Comparison of ENCODE assay signal across 8 cellular contexts in genomic region chr1:15758953-15759661, GRCh38. TPM values are rescaled to one million over a fixed set of nuclear protein-coding genes. Genes with fewer than 3 reads are reported as not detected.
DNase-seq lines count a peak whose midpoint lies in the region; ATAC-seq and TF ChIP-seq lines count a peak whose summit lies in the region.

No MANE protein-coding gene starts in this region.

- H2BK120ac ChIP-seq in mesenchymal stem cell (ENCODE audit: low read depth, low read length) = peak overlapping the region; percentile 97

- no peak overlapping the region for H3K27ac Mint-ChIP-seq in activated naive CD4-positive, alpha-beta T cell treated with anti-CD3 and anti-CD28 coated beads for 36 hours

- WGBS in ectodermal cell, 2 experiments = 1% methylated on average over 58 of the region's 58 CpGs
- WGBS in mesenchymal stem cell = under 1% methylated on average over 50 of the region's 58 CpGs

- H3K4me2 ChIP-seq in mesenchymal stem cell (ENCODE audit: low read length, poor library complexity, severe bottlenecking) = peak overlapping the region; percentile 84

- peak overlapping the region; percentile 51 to 91 for H3K23ac ChIP-seq in mesenchymal stem cell (ENCODE audit: low read length in 2 of 2)

- DNase-seq in activated naive CD4-positive, alpha-beta T cell treated with anti-CD3 and anti-CD28 coated beads for 36 hours = no peak
- no peak for DNase-seq in activated naive CD4-positive, alpha-beta T cell treated with Interleukin-2 at 50 U/mL for 16 hours
- DNase-seq in mesenchymal stem cell (peak; percentile 38), uterus (no peak), middle frontal gyrus (ENCODE audit: extremely low spot score, low spot score) (no peak), NCI-H2171 treated with DMSO at 0.1 percent for 48 hours (lab: John Stamatoyannopoulos, UW) (no peak)

- H3K27me3 Mint-ChIP-seq in activated naive CD4-positive, alpha-beta T cell treated with anti-CD3 and anti-CD28 coated beads for 36 hours (ENCODE audit: low read depth) = peaks cover 36% of the 10 kb centered on the region

- H3K4me3 ChIP-seq in ectodermal cell (ENCODE audit: insufficient read depth, low read depth, low read length) = peak overlapping the region; percentile 64
- H3K4me3 ChIP-seq in mesenchymal stem cell (ENCODE audit: insufficient read depth in 1 of 2, low read depth in 1 of 2, low read length in 2 of 2) = peak overlapping the region; percentile 79 to 86
- peak overlapping the region; percentile 46 to 88 for H3K4me3 ChIP-seq in uterus

- H4K91ac ChIP-seq in mesenchymal stem cell (ENCODE audit: low read length) = peak overlapping the region; percentile 96

- H3K36me3 ChIP-seq in ectodermal cell (ENCODE audit: control insufficient read depth, insufficient read depth, low read length) (no peaks in the 10 kb centered on the region), mesenchymal stem cell (ENCODE audit: control insufficient read depth in 1 of 2, insufficient read depth in 2 of 2, low read depth in 1 of 2, low read length in 2 of 2) (peaks cover 0 to 5% of the 10 kb centered on the region in 2 experiments), uterus (no peaks in the 10 kb centered on the region)

- peak overlapping the region; percentile 56 to 88 for H3K4ac ChIP-seq in mesenchymal stem cell (ENCODE audit: low read depth in 1 of 2, low read length in 2 of 2)

- CTCF ChIA-PET in activated naive CD4-positive, alpha-beta T cell treated with anti-CD3 and anti-CD28 coated beads for 36 hours (lab: Charles Lee) = no interaction called here

- no peaks in the 10 kb centered on the region for H3K36me3 Mint-ChIP-seq in activated naive CD4-positive, alpha-beta T cell treated with anti-CD3 and anti-CD28 coated beads for 36 hours (ENCODE audit: low read depth)

- H3K27ac ChIP-seq in ectodermal cell (ENCODE audit: insufficient read depth, low read depth, low read length, poor library complexity, severe bottlenecking) = no peak overlapping the region
- peak overlapping the region; percentile 44 for H3K27ac ChIP-seq in mesenchymal stem cell (ENCODE audit: low read length, poor library complexity, severe bottlenecking)
- peak overlapping the region; percentile 78 to 86 for H3K27ac ChIP-seq in uterus

- no peak for TF ChIP-seq POLR2A in uterus (IDR thresholded peaks at IDR 0.05)

- H3K9ac ChIP-seq in mesenchymal stem cell (ENCODE audit: low read length) = peak overlapping the region; percentile 78

- H3K4me1 ChIP-seq in ectodermal cell (ENCODE audit: control insufficient read depth, insufficient read depth, low read length) (peaks cover 30% of the 10 kb centered on the region), mesenchymal stem cell (ENCODE audit: control insufficient read depth, insufficient read depth, low read depth, low read length) (peaks cover 28% of the 10 kb centered on the region), uterus (peaks cover 0 to 4% of the 10 kb centered on the region in 2 donors)

- H3K18ac ChIP-seq in mesenchymal stem cell (ENCODE audit: low read depth in 1 of 2, low read length in 2 of 2) = peak overlapping the region; percentile 91 to 92

- peak overlapping the region; percentile 55 to 67 for H2BK12ac ChIP-seq in mesenchymal stem cell (ENCODE audit: low read length in 2 of 2)

- peak overlapping the region; percentile 84 for H4K8ac ChIP-seq in mesenchymal stem cell (ENCODE audit: low read length)

- H3K4me1 Mint-ChIP-seq in activated naive CD4-positive, alpha-beta T cell treated with anti-CD3 and anti-CD28 coated beads for 36 hours (ENCODE audit: low read depth) = peaks cover 16% of the 10 kb centered on the region

- H3K4me3 Mint-ChIP-seq in activated naive CD4-positive, alpha-beta T cell treated with anti-CD3 and anti-CD28 coated beads for 36 hours = peak overlapping the region; percentile 32

- H3K9me3 ChIP-seq in ectodermal cell (ENCODE audit: control insufficient read depth, low read length) (no peaks in the 10 kb centered on the region), mesenchymal stem cell (ENCODE audit: control insufficient read depth, low read length) (no peaks in the 10 kb centered on the region), uterus (no peaks in the 10 kb centered on the region)

- H2BK15ac ChIP-seq in mesenchymal stem cell (ENCODE audit: low read depth, poor library complexity, severe bottlenecking) = peak overlapping the region; percentile 96

- no peak for TF ChIP-seq CTCF in uterus (IDR thresholded peaks at IDR 0.05)

- H2BK5ac ChIP-seq in mesenchymal stem cell (ENCODE audit: low read depth, low read length, poor library complexity, severe bottlenecking) = peak overlapping the region; percentile 81

- intact Hi-C loops in activated naive CD4-positive, alpha-beta T cell treated with anti-CD3 and anti-CD28 coated beads for 36 hours (cut with micrococcal nuclease) = no loop called here
- intact Hi-C loops in uterus (cut with DNase I; ENCODE audit: low total_unique reads) = no loop called here

- peak overlapping the region; percentile 7 for H2AK5ac ChIP-seq in mesenchymal stem cell (ENCODE audit: low read length, severe bottlenecking)

- no peaks in the 10 kb centered on the region for H3K9me3 Mint-ChIP-seq in activated naive CD4-positive, alpha-beta T cell treated with anti-CD3 and anti-CD28 coated beads for 36 hours

- peaks cover 42% of the 10 kb centered on the region for H3K27me3 ChIP-seq in ectodermal cell (ENCODE audit: control insufficient read depth, insufficient read depth, low read length, poor library complexity, severe bottlenecking)
- peaks cover 0 to 2% of the 10 kb centered on the region in 2 experiments for H3K27me3 ChIP-seq in mesenchymal stem cell (ENCODE audit: control insufficient read depth in 1 of 2, insufficient read depth in 1 of 2, low read length in 2 of 2)
- no peaks in the 10 kb centered on the region for H3K27me3 ChIP-seq in uterus

- peaks cover 2% of the 10 kb centered on the region for H3K79me1 ChIP-seq in mesenchymal stem cell (replicated peaks; ENCODE audit: low read length, poor library complexity, severe bottlenecking)

- peak overlapping the region; percentile 62 to 85 for H3K14ac ChIP-seq in mesenchymal stem cell (ENCODE audit: low read length in 2 of 2)

- no peak overlapping the region for H2AFZ ChIP-seq in mesenchymal stem cell (ENCODE audit: low read depth, low read length)

- ATAC-seq in HG02981 (IDR thresholded peaks at IDR 0.05; ENCODE audit: unreplicated experiment) = no peak

RNA-seq across cellular contexts. Expression of gene FBLIM1, which starts 0.5 kb away (rescaled TPM):
- total RNA-seq in activated naive CD4-positive, alpha-beta T cell treated with anti-CD3 and anti-CD28 coated beads for 36 hours = not detected
- 9.1 TPM for polyA plus RNA-seq in ectodermal cell (2013, experiment 1 of 4)
- 12.0 TPM for polyA plus RNA-seq in ectodermal cell (2013, experiment 2 of 4)
- polyA plus RNA-seq in ectodermal cell (2013, experiment 3 of 4) = 10.9 TPM
- polyA plus RNA-seq in ectodermal cell (2013, experiment 4 of 4) = 11.3 TPM
- polyA plus RNA-seq in mesenchymal stem cell (2013, experiment 1 of 2) = 112 TPM
- 108 TPM for polyA plus RNA-seq in mesenchymal stem cell (2013, experiment 2 of 2)
- 10 to 100 TPM; 12.9 to 96.9 (median 74.3) TPM for total RNA-seq in uterus

RNA-seq across cellular contexts. Expression of gene TMEM82, which starts 16.8 kb away (rescaled TPM):
- not detected for total RNA-seq in activated naive CD4-positive, alpha-beta T cell treated with anti-CD3 and anti-CD28 coated beads for 36 hours
- polyA plus RNA-seq in ectodermal cell (2013, experiment 1 of 4) = not detected
- not detected for polyA plus RNA-seq in ectodermal cell (2013, experiment 2 of 4)
- not detected for polyA plus RNA-seq in ectodermal cell (2013, experiment 3 of 4)
- polyA plus RNA-seq in ectodermal cell (2013, experiment 4 of 4) = not detected
- not detected for polyA plus RNA-seq in mesenchymal stem cell (2013, experiment 1 of 2)
- polyA plus RNA-seq in mesenchymal stem cell (2013, experiment 2 of 2) = not detected
- not detected for total RNA-seq in uterus

RNA-seq across cellular contexts. Expression of gene SLC25A34, which starts 23.0 kb away (rescaled TPM):
- total RNA-seq in activated naive CD4-positive, alpha-beta T cell treated with anti-CD3 and anti-CD28 coated beads for 36 hours = under 1 TPM; 0.43 to 0.74 TPM
- 1.3 TPM for polyA plus RNA-seq in ectodermal cell (2013, experiment 1 of 4)
- polyA plus RNA-seq in ectodermal cell (2013, experiment 2 of 4) = 1.00 TPM
- 1.1 TPM for polyA plus RNA-seq in ectodermal cell (2013, experiment 3 of 4)
- 0.57 TPM for polyA plus RNA-seq in ectodermal cell (2013, experiment 4 of 4)
- 0.32 TPM for polyA plus RNA-seq in mesenchymal stem cell (2013, experiment 1 of 2)
- polyA plus RNA-seq in mesenchymal stem cell (2013, experiment 2 of 2) = 0.27 TPM
- total RNA-seq in uterus = 1 to 10 TPM in 2 of 4 donors, under 1 TPM in 1, not detected in 1; 0.29 to 2.1 (median 1.6) TPM

RNA-seq across cellular contexts. Expression of gene UQCRHL, which starts 48.3 kb away (rescaled TPM):
- 1 to 10 TPM; 1.7 to 1.9 TPM for total RNA-seq in activated naive CD4-positive, alpha-beta T cell treated with anti-CD3 and anti-CD28 coated beads for 36 hours
- 7.3 TPM for polyA plus RNA-seq in ectodermal cell (2013, experiment 1 of 4)
- polyA plus RNA-seq in ectodermal cell (2013, experiment 2 of 4) = 6.4 TPM
- 6.0 TPM for polyA plus RNA-seq in ectodermal cell (2013, experiment 3 of 4)
- 6.5 TPM for polyA plus RNA-seq in ectodermal cell (2013, experiment 4 of 4)
- 1.9 TPM for polyA plus RNA-seq in mesenchymal stem cell (2013, experiment 1 of 2)
- 2.1 TPM for polyA plus RNA-seq in mesenchymal stem cell (2013, experiment 2 of 2)
- total RNA-seq in uterus = 1 to 10 TPM in 2 of 4 donors, under 1 TPM in 1, not detected in 1; 0.59 to 1.9 (median 1.0) TPM

Comparison
In these comparisons a context has a peak if more than half of its experiments do, and no peak if none do; other contexts are left out.
1. RNA of gene FBLIM1, which starts 0.5 kb away (total RNA-seq): 12.9 to 96.9 TPM in uterus; not detected in activated naive CD4-positive, alpha-beta T cell treated with anti-CD3 and anti-CD28 coated beads for 36 hours; every median in the first group is over 10 times any median in the second.
2. Peak in every context shown above with its lines, with median percentiles within 50 percentile points of each other: H3K4me3 ChIP-seq.